37 cellular contexts compared by ENCODE assay signal in the genomic region with DNA sequence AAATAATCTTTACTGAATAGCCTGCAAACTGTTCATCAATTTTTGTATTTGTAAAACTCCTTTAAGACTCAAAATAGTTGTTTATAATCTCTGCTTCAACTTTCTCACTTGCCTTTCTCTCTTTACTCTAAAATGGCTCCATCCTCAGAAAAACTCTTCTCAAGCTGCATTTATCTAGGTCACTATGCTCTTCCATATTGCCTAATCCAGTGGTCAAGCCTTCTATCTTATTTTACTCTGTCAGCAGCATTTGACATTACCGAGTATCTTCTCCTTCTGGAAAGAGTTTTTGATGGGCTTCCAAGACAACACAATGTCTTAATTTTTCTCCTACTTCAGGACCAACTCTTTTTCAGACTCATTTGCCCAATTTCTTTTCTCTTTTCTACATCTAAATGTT.
"Had no signal": no experiment of that assay in that cellular context is flagged by ENCODE, and none has a peak within 500 bp of the region (broad histone marks: within the 10 kb centered on the region; RNA-seq: fewer than 3 reads in every experiment).

No MANE protein-coding gene starts in this region.

- H3K36me3 Mint-ChIP-seq: activated CD4-positive, alpha-beta memory T cell treated with anti-CD3 and anti-CD28 coated beads for 36 hours; activated naive CD8-positive, alpha-beta T cell; activated naive CD8-positive, alpha-beta T cell treated with anti-CD3 and anti-CD28 coated beads, Interleukin-2, amount 10 ng/mL, durations not matched to agents 7 days and 5 days had no signal

- H3K4me1 Mint-ChIP-seq: activated B cell treated with CpG ODN at 0.5 μM for 24 hours; activated CD4-positive, alpha-beta T cell treated with anti-CD3 and anti-CD28 coated beads, Interleukin-2, amount 10 ng/mL, durations not matched to agents 24 days and 14 days; activated naive CD8-positive, alpha-beta T cell treated with anti-CD3 and anti-CD28 coated beads, Interleukin-2, amount 10 ng/mL, durations not matched to agents 7 days and 5 days; activated naive CD8-positive, alpha-beta T cell treated with anti-CD3 and anti-CD28 coated beads, Interleukin-2, amount 50 U/mL, for 24 hours; activated T-helper 17 cell treated with anti-CD3 and anti-CD28 coated beads, Interleukin-2, amount 50 U/mL, for 72 hours; brain; central memory CD8-positive, alpha-beta T cell had no signal

- H3K4me3 ChIP-seq: ascending aorta, cardiac muscle cell had no signal

- H3K36me3 ChIP-seq: ascending aorta, cardiac muscle cell had no signal

- H3K4me3 Mint-ChIP-seq: activated B cell treated with CpG ODN at 0.5 μM for 24 hours; activated CD4-positive, alpha-beta memory T cell treated with anti-CD3 and anti-CD28 coated beads for 36 hours; activated CD4-positive, alpha-beta T cell treated with anti-CD3 and anti-CD28 coated beads, Interleukin-2, amount 10 ng/mL, durations not matched to agents 24 days and 14 days; activated CD8-positive, alpha-beta T cell treated with anti-CD3 and anti-CD28 coated beads for 36 hours; activated naive CD4-positive, alpha-beta T cell treated with anti-CD3 and anti-CD28 coated beads for 36 hours; activated naive CD8-positive, alpha-beta T cell; activated naive CD8-positive, alpha-beta T cell treated with anti-CD3 and anti-CD28 coated beads, Interleukin-2, amount 10 ng/mL, durations not matched to agents 7 days and 5 days; activated naive CD8-positive, alpha-beta T cell treated with anti-CD3 and anti-CD28 coated beads, Interleukin-2, amount 50 U/mL, for 24 hours; activated T-cell treated with anti-CD3 and anti-CD28 coated beads, Interleukin-2, amount 50 U/mL, for 4 hours; activated T-cell treated with anti-CD3 and anti-CD28 coated beads, Interleukin-2, amount 50 U/mL, for 72 hours; activated T-helper 1 cell treated with anti-CD3 and anti-CD28 coated beads, Interleukin-12 subunit alpha, Interleukin-12 subunit beta, Interleukin-2, Interleukin-4 antibody, amounts not matched to agents 30 ng/mL and 10 ng/mL and 1 ng/mL, durations not matched to agents 14 hours and 24 hours and 36 hours; activated T-helper 17 cell treated with anti-CD3 and anti-CD28 coated beads, Interleukin-2, amount 50 U/mL, for 72 hours; brain; central memory CD8-positive, alpha-beta T cell; T-helper 1 cell treated with Interleukin-12 subunit alpha and Interleukin-12 subunit beta and Interleukin-4 antibody, amounts not matched to agents 30 μg/mL and 1 μg/mL, for 36 hours; T-helper 2 cell treated with Interferon-gamma antibody and Interleukin-4, amounts not matched to agents 5 μg/mL and 100 μg/mL, for 36 hours had no signal

- ATAC-seq: activated CD8-positive, alpha-beta T cell treated with anti-CD3 and anti-CD28 coated beads for 36 hours; activated naive CD8-positive, alpha-beta T cell treated with anti-CD3 and anti-CD28 coated beads, Interleukin-2, amount 50 U/mL, for 24 hours; activated T-cell treated with anti-CD3 and anti-CD28 coated beads, Interleukin-2, amount 50 U/mL, for 4 hours; activated T-cell treated with anti-CD3 and anti-CD28 coated beads, Interleukin-2, amount 50 U/mL, for 72 hours; activated T-helper 17 cell treated with anti-CD3 and anti-CD28 coated beads, Interleukin-2, amount 50 U/mL, for 72 hours had no signal

- H3K27me3 ChIP-seq: ascending aorta, cardiac muscle cell had no signal

- H3K27ac Mint-ChIP-seq: activated B cell treated with CpG ODN at 0.5 μM for 24 hours; activated CD4-positive, alpha-beta memory T cell treated with anti-CD3 and anti-CD28 coated beads for 36 hours; activated CD4-positive, alpha-beta T cell treated with anti-CD3 and anti-CD28 coated beads, Interleukin-2, amount 10 ng/mL, durations not matched to agents 24 days and 14 days; activated CD8-positive, alpha-beta T cell treated with anti-CD3 and anti-CD28 coated beads for 36 hours; activated naive CD4-positive, alpha-beta T cell treated with anti-CD3 and anti-CD28 coated beads for 36 hours; activated naive CD8-positive, alpha-beta T cell; activated naive CD8-positive, alpha-beta T cell treated with anti-CD3 and anti-CD28 coated beads, Interleukin-2, amount 10 ng/mL, durations not matched to agents 7 days and 5 days; activated naive CD8-positive, alpha-beta T cell treated with anti-CD3 and anti-CD28 coated beads, Interleukin-2, amount 50 U/mL, for 24 hours; activated T-cell treated with anti-CD3 and anti-CD28 coated beads, Interleukin-2, amount 50 U/mL, for 72 hours; activated T-helper 1 cell treated with anti-CD3 and anti-CD28 coated beads, Interleukin-12 subunit alpha, Interleukin-12 subunit beta, Interleukin-2, Interleukin-4 antibody, amounts not matched to agents 30 ng/mL and 10 ng/mL and 1 ng/mL, durations not matched to agents 14 hours and 24 hours and 36 hours; activated T-helper 17 cell treated with anti-CD3 and anti-CD28 coated beads, Interleukin-2, amount 50 U/mL, for 72 hours; brain; T-helper 1 cell treated with Interleukin-12 subunit alpha and Interleukin-12 subunit beta and Interleukin-4 antibody, amounts not matched to agents 30 μg/mL and 1 μg/mL, for 36 hours; T-helper 2 cell treated with Interferon-gamma antibody and Interleukin-4, amounts not matched to agents 5 μg/mL and 100 μg/mL, for 36 hours had no signal

- H3K27me3 Mint-ChIP-seq: activated B cell treated with CpG ODN at 0.5 μM for 24 hours; activated CD4-positive, alpha-beta memory T cell treated with anti-CD3 and anti-CD28 coated beads for 36 hours; activated CD4-positive, alpha-beta T cell treated with anti-CD3 and anti-CD28 coated beads, Interleukin-2, amount 10 ng/mL, durations not matched to agents 24 days and 14 days; activated CD8-positive, alpha-beta T cell treated with anti-CD3 and anti-CD28 coated beads for 36 hours; activated naive CD8-positive, alpha-beta T cell; activated naive CD8-positive, alpha-beta T cell treated with anti-CD3 and anti-CD28 coated beads, Interleukin-2, amount 10 ng/mL, durations not matched to agents 7 days and 5 days; activated naive CD8-positive, alpha-beta T cell treated with anti-CD3 and anti-CD28 coated beads, Interleukin-2, amount 50 U/mL, for 24 hours; activated T-helper 17 cell treated with anti-CD3 and anti-CD28 coated beads, Interleukin-2, amount 50 U/mL, for 72 hours; brain had no signal

- DNase-seq: activated B cell treated with CpG ODN at 0.5 μM for 24 hours; activated CD4-positive, alpha-beta memory T cell treated with anti-CD3 and anti-CD28 coated beads for 36 hours; activated CD4-positive, alpha-beta T cell treated with anti-CD3 and anti-CD28 coated beads for 4 hours; activated CD4-positive, alpha-beta T cell treated with anti-CD3 and anti-CD28 coated beads, Interleukin-2, amount 10 ng/mL, durations not matched to agents 24 days and 14 days; activated CD4-positive, alpha-beta T cell treated with anti-CD3 and anti-CD28 coated beads, Interleukin-2, amount 50 U/mL, for 1 hour; activated CD4-positive, alpha-beta T cell treated with anti-CD3 and anti-CD28 coated beads, Interleukin-2, amount 50 U/mL, for 4 hours; activated CD4-positive, CD25-positive, alpha-beta regulatory T cell treated with anti-CD3 and anti-CD28 coated beads, Interleukin-2, amount 50 U/mL, for 72 hours; activated CD8-positive, alpha-beta memory T cell treated with anti-CD3 and anti-CD28 coated beads, Interleukin-2, amount 50 U/mL, for 4 hours; activated CD8-positive, alpha-beta T cell treated with anti-CD3 and anti-CD28 coated beads for 36 hours; activated effector memory CD4-positive, alpha-beta T cell treated with anti-CD3 and anti-CD28 coated beads, Interleukin-2, amount 50 U/mL, for 16 hours; activated gamma-delta T cell treated with Interleukin-2 at 50 U/mL for 16 hours; activated naive CD4-positive, alpha-beta T cell; activated naive CD4-positive, alpha-beta T cell treated with anti-CD3 and anti-CD28 coated beads for 36 hours; activated naive CD4-positive, alpha-beta T cell treated with anti-CD3 and anti-CD28 coated beads, Interleukin-2, amount 50 U/mL, for 16 hours; activated naive CD8-positive, alpha-beta T cell treated with anti-CD3 and anti-CD28 coated beads, Interleukin-2, amount 10 ng/mL, durations not matched to agents 7 days and 5 days; activated naive CD8-positive, alpha-beta T cell treated with anti-CD3 and anti-CD28 coated beads, Interleukin-2, amount 50 U/mL, for 24 hours; activated T-cell treated with anti-CD3 and anti-CD28 coated beads for 4 hours; activated T-cell treated with anti-CD3 and anti-CD28 coated beads, Interleukin-2, amount 50 U/mL, for 1 hour; activated T-cell treated with anti-CD3 and anti-CD28 coated beads, Interleukin-2, amount 50 U/mL, for 4 hours; activated T-cell treated with anti-CD3 and anti-CD28 coated beads, Interleukin-2, amount 50 U/mL, for 72 hours; amygdala; anterior cingulate cortex; caudate nucleus; cerebellar nuclear complex; T-helper 1 cell; T-helper 2 cell; T-helper 9 cell had no signal

- H3K9me3 Mint-ChIP-seq: activated CD4-positive, alpha-beta T cell treated with anti-CD3 and anti-CD28 coated beads, Interleukin-2, amount 10 ng/mL, durations not matched to agents 24 days and 14 days; activated naive CD8-positive, alpha-beta T cell treated with anti-CD3 and anti-CD28 coated beads, Interleukin-2, amount 10 ng/mL, durations not matched to agents 7 days and 5 days; activated T-helper 1 cell treated with anti-CD3 and anti-CD28 coated beads, Interleukin-12 subunit alpha, Interleukin-12 subunit beta, Interleukin-2, Interleukin-4 antibody, amounts not matched to agents 30 ng/mL and 10 ng/mL and 1 ng/mL, durations not matched to agents 14 hours and 24 hours and 36 hours had no signal

- H3K27ac ChIP-seq: cardiac muscle cell, VCaP had no signal
